2 cellular contexts compared by ENCODE assay signal in the genomic region with DNA sequence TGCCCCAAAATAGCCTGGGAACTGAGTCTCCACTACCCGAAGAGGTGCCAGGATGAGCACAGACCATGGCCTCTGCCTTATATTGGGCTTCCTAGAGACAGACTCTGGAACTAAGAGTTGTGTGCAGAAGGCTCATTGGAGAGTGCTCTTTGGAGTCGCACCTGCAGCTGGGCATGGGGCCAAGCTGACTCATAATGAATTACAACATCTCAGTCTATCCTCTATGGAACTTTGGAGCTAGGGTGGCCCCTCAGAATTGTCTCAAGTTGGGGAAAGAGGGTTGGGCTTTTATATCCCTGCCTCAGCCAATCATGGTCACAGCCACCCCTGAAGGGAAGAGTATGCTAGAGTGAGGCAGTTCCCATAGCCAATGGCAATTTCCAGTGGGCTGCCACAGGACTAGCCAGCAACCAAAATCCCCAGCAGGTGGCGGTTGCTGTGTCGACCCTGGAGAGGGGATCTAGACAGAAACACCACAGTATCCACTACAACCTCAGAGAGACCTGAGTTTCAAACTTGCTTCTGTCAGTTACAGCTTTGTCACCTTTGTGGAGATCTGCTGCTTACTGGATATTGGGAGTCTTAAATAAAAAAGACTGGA.
TF ChIP-seq lines count a peak whose summit lies in the region.

No MANE protein-coding gene starts in this region.

TF ChIP-seq in Ishikawa, 13 proteins besides CTCF, POLR2A, EP300 and RAD21 (continued from another document):
- TF ChIP-seq, protein P1, sequence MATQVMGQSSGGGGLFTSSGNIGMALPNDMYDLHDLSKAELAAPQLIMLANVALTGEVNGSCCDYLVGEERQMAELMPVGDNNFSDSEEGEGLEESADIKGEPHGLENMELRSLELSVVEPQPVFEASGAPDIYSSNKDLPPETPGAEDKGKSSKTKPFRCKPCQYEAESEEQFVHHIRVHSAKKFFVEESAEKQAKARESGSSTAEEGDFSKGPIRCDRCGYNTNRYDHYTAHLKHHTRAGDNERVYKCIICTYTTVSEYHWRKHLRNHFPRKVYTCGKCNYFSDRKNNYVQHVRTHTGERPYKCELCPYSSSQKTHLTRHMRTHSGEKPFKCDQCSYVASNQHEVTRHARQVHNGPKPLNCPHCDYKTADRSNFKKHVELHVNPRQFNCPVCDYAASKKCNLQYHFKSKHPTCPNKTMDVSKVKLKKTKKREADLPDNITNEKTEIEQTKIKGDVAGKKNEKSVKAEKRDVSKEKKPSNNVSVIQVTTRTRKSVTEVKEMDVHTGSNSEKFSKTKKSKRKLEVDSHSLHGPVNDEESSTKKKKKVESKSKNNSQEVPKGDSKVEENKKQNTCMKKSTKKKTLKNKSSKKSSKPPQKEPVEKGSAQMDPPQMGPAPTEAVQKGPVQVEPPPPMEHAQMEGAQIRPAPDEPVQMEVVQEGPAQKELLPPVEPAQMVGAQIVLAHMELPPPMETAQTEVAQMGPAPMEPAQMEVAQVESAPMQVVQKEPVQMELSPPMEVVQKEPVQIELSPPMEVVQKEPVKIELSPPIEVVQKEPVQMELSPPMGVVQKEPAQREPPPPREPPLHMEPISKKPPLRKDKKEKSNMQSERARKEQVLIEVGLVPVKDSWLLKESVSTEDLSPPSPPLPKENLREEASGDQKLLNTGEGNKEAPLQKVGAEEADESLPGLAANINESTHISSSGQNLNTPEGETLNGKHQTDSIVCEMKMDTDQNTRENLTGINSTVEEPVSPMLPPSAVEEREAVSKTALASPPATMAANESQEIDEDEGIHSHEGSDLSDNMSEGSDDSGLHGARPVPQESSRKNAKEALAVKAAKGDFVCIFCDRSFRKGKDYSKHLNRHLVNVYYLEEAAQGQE (IDR thresholded peaks at IDR 0.05; ENCODE audit: low read depth) = no peak

TF ChIP-seq in WTC11, 78 proteins besides CTCF, POLR2A, EP300 and RAD21 (continued from another document):
- TF ChIP-seq, protein P2, sequence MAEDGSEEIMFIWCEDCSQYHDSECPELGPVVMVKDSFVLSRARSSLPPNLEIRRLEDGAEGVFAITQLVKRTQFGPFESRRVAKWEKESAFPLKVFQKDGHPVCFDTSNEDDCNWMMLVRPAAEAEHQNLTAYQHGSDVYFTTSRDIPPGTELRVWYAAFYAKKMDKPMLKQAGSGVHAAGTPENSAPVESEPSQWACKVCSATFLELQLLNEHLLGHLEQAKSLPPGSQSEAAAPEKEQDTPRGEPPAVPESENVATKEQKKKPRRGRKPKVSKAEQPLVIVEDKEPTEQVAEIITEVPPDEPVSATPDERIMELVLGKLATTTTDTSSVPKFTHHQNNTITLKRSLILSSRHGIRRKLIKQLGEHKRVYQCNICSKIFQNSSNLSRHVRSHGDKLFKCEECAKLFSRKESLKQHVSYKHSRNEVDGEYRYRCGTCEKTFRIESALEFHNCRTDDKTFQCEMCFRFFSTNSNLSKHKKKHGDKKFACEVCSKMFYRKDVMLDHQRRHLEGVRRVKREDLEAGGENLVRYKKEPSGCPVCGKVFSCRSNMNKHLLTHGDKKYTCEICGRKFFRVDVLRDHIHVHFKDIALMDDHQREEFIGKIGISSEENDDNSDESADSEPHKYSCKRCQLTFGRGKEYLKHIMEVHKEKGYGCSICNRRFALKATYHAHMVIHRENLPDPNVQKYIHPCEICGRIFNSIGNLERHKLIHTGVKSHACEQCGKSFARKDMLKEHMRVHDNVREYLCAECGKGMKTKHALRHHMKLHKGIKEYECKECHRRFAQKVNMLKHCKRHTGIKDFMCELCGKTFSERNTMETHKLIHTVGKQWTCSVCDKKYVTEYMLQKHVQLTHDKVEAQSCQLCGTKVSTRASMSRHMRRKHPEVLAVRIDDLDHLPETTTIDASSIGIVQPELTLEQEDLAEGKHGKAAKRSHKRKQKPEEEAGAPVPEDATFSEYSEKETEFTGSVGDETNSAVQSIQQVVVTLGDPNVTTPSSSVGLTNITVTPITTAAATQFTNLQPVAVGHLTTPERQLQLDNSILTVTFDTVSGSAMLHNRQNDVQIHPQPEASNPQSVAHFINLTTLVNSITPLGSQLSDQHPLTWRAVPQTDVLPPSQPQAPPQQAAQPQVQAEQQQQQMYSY (CRISPR knock-in tag; IDR thresholded peaks at IDR 0.05) = no peak
- no peak for TF ChIP-seq CREB1 (CRISPR knock-in tag; IDR thresholded peaks at IDR 0.05)
- no peak for TF ChIP-seq ZNF263 (CRISPR knock-in tag; IDR thresholded peaks at IDR 0.05; ENCODE audit: low read depth)
- TF ChIP-seq, protein P3, sequence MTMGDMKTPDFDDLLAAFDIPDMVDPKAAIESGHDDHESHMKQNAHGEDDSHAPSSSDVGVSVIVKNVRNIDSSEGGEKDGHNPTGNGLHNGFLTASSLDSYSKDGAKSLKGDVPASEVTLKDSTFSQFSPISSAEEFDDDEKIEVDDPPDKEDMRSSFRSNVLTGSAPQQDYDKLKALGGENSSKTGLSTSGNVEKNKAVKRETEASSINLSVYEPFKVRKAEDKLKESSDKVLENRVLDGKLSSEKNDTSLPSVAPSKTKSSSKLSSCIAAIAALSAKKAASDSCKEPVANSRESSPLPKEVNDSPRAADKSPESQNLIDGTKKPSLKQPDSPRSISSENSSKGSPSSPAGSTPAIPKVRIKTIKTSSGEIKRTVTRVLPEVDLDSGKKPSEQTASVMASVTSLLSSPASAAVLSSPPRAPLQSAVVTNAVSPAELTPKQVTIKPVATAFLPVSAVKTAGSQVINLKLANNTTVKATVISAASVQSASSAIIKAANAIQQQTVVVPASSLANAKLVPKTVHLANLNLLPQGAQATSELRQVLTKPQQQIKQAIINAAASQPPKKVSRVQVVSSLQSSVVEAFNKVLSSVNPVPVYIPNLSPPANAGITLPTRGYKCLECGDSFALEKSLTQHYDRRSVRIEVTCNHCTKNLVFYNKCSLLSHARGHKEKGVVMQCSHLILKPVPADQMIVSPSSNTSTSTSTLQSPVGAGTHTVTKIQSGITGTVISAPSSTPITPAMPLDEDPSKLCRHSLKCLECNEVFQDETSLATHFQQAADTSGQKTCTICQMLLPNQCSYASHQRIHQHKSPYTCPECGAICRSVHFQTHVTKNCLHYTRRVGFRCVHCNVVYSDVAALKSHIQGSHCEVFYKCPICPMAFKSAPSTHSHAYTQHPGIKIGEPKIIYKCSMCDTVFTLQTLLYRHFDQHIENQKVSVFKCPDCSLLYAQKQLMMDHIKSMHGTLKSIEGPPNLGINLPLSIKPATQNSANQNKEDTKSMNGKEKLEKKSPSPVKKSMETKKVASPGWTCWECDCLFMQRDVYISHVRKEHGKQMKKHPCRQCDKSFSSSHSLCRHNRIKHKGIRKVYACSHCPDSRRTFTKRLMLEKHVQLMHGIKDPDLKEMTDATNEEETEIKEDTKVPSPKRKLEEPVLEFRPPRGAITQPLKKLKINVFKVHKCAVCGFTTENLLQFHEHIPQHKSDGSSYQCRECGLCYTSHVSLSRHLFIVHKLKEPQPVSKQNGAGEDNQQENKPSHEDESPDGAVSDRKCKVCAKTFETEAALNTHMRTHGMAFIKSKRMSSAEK (CRISPR knock-in tag; IDR thresholded peaks at IDR 0.05; ENCODE audit: borderline replicate concordance) = no peak
- TF ChIP-seq, protein P4, sequence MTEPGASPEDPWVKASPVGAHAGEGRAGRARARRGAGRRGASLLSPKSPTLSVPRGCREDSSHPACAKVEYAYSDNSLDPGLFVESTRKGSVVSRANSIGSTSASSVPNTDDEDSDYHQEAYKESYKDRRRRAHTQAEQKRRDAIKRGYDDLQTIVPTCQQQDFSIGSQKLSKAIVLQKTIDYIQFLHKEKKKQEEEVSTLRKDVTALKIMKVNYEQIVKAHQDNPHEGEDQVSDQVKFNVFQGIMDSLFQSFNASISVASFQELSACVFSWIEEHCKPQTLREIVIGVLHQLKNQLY (CRISPR knock-in tag; IDR thresholded peaks at IDR 0.05) = no peak
- no peak for TF ChIP-seq MYBL2 (CRISPR knock-in tag; IDR thresholded peaks at IDR 0.05)
- no peak for TF ChIP-seq ZNF416 (CRISPR knock-in tag; IDR thresholded peaks at IDR 0.05)
